35 cellular contexts compared by ENCODE assay signal in genomic region chr3:160673188-160673587, GRCh38. TPM values are rescaled to one million over a fixed set of nuclear protein-coding genes. Genes with fewer than 3 reads are reported as not detected.
"Had no signal": no experiment of that assay in that cellular context is flagged by ENCODE, and none has a peak within 500 bp of the region (broad histone marks: within the 10 kb centered on the region; RNA-seq: fewer than 3 reads in every experiment).

No MANE protein-coding gene starts in this region.

- DNase-seq: activated B cell treated with CpG ODN at 0.5 μM for 24 hours; activated CD4-positive, alpha-beta T cell treated with anti-CD3 and anti-CD28 coated beads, Interleukin-2, amount 50 U/mL, for 1 hour; activated CD8-positive, alpha-beta T cell treated with anti-CD3 and anti-CD28 coated beads for 36 hours; activated naive CD4-positive, alpha-beta T cell; activated T-cell treated with anti-CD3 and anti-CD28 coated beads, Interleukin-2, amount 50 U/mL, for 4 hours; dorsolateral prefrontal cortex; effector memory CD8-positive, alpha-beta T cell; head of caudate nucleus; hypothalamus; immature natural killer cell; kidney; left lung; retina; sigmoid colon; small intestine; stimulated activated CD4-positive, alpha-beta T cell treated with anti-CD3 and anti-CD28 coated beads, Interleukin-1b, Interleukin-23, amount 100 ng/mL, for 48 hours; stimulated activated CD4-positive, alpha-beta T cell treated with anti-CD3 and anti-CD28 coated beads, Interleukin-4, amount 100 ng/mL, for 4 hours; stimulated activated CD8-positive, alpha-beta memory T cell treated with anti-CD3 and anti-CD28 coated beads, Interleukin-4, amount 100 ng/mL, for 48 hours; stimulated activated naive CD8-positive, alpha-beta T cell treated with anti-CD3 and anti-CD28 coated beads, Interleukin-15, amount 100 ng/mL, for 72 hours; SW 1271; T-helper 17 cell; T1000; thyroid gland had no signal

- H3K27ac ChIP-seq: dorsolateral prefrontal cortex, gastroesophageal sphincter, left lung, sigmoid colon, thyroid gland had no signal

- H3K4me3 ChIP-seq: dorsolateral prefrontal cortex, gastroesophageal sphincter, left lung, lung, sigmoid colon, thyroid gland had no signal

- FAIRE-seq: bronchial epithelial cell, endothelial cell of umbilical vein, kidney, small intestine had no signal

- ATAC-seq: activated CD8-positive, alpha-beta T cell treated with anti-CD3 and anti-CD28 coated beads for 36 hours; activated naive CD4-positive, alpha-beta T cell treated with anti-CD3 and anti-CD28 coated beads, Interleukin-2, amount 50 U/mL, for 72 hours; activated T-cell treated with anti-CD3 and anti-CD28 coated beads, Interleukin-2, amount 50 U/mL, for 4 hours; effector memory CD8-positive, alpha-beta T cell; gastroesophageal sphincter; left lung; stimulated activated memory B cell treated with anti-CD40 and anti-IgM and Interleukin-4, amounts not matched to agents 10 μg/mL and 1 μg/mL and 100 μg/mL, for 72 hours; stimulated activated naive CD8-positive, alpha-beta T cell treated with anti-CD3 and anti-CD28 coated beads, Interleukin-15, amount 100 ng/mL, for 72 hours; T-helper 17 cell had no signal

- H3K27me3 ChIP-seq: dorsolateral prefrontal cortex, gastroesophageal sphincter, left lung, sigmoid colon, thyroid gland had no signal

- H3K9me3 ChIP-seq: gastroesophageal sphincter, left lung, sigmoid colon, thyroid gland had no signal

- H3K36me3 ChIP-seq: gastroesophageal sphincter, left lung, sigmoid colon, thyroid gland had no signal

- H3K4me1 ChIP-seq: gastroesophageal sphincter, left lung, sigmoid colon had no signal

RNA-seq across cellular contexts. Expression of gene ARL14, which starts 3.8 kb away (rescaled TPM):
- total RNA-seq: activated CD8-positive, alpha-beta T cell treated with anti-CD3 and anti-CD28 coated beads for 36 hours; activated naive CD4-positive, alpha-beta T cell treated with anti-CD3 and anti-CD28 coated beads, Interleukin-2, amount 50 U/mL, for 72 hours; activated T-cell treated with anti-CD3 and anti-CD28 coated beads, Interleukin-2, amount 50 U/mL, for 4 hours; activated T-helper 2 cell treated with anti-CD3 and anti-CD28 coated beads, Interferon-gamma antibody, Interleukin-2, Interleukin-4, amounts not matched to agents 10 μg/mL and 5 μg/mL and 100 μg/mL, durations not matched to agents 14 hours and 24 hours and 36 hours; dorsolateral prefrontal cortex; endothelial cell of umbilical vein; fibroblast of lung; fibroblast of villous mesenchyme; gastroesophageal sphincter; left lung; lung; mesenteric fat pad; osteoblast; posterior vena cava; sigmoid colon; T-helper 17 cell; thyroid gland had no signal
- polyA plus RNA-seq: endothelial cell of umbilical vein, fibroblast of lung, immature natural killer cell had no signal
